24 cellular contexts compared by ENCODE assay signal in the genomic region with DNA sequence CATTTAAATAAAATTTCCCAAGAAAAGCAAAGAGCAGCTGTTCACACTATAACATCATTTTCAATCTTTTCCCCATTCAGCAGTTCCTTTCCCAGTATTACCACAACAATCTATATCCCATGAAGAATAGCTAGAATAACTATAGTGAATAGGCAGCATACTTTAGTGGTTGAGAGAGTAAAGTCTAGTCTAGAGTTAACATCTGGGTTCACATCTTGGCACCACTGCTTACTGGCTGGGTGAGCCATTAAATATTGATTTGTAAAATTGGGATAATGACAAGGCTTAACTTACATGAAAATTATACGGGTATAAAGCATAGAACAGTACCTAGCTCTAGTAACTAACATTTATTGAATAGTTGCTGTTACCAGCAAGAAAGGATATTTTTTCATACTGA. TPM values are rescaled to one million over a fixed set of nuclear protein-coding genes. Genes with fewer than 3 reads are reported as not detected.
"Had no signal": no experiment of that assay in that cellular context is flagged by ENCODE, and none has a peak within 500 bp of the region (broad histone marks: within the 10 kb centered on the region; RNA-seq: fewer than 3 reads in every experiment).

No MANE protein-coding gene starts in this region.

- H3K4me3 Mint-ChIP-seq: mesothelial cell of epicardium, naive B cell had no signal

- DNase-seq: dermis blood vessel endothelial cell; effector memory CD4-positive, alpha-beta T cell; erythroblast; esophagus squamous epithelium; foreskin melanocyte; glutamatergic neuron; heart right ventricle; hypothalamus; mesenchymal stem cell; mucosa of descending colon; naive B cell; occipital lobe; ovary; posterior cingulate gyrus; psoas muscle; right cardiac atrium; spleen; stimulated activated naive CD4-positive, alpha-beta T cell treated with Interleukin-2 at 50 U/mL for 16 hours; stomach; thyroid gland; trophoblast cell had no signal

- H3K27me3 Mint-ChIP-seq: naive B cell had no signal

- H3K9me3 Mint-ChIP-seq: mesothelial cell of epicardium, naive B cell had no signal

- ATAC-seq: heart right ventricle, mucosa of descending colon, psoas muscle, right cardiac atrium had no signal

- H3K27ac Mint-ChIP-seq: mesothelial cell of epicardium had no signal

RNA-seq across cellular contexts. Expression of a gene that starts 38.8 kb away (rescaled TPM):
- total RNA-seq: spleen had no signal

RNA-seq across cellular contexts. Expression of a gene that starts 54.4 kb away (rescaled TPM):
- total RNA-seq: dermis blood vessel endothelial cell, esophagus squamous epithelium, heart right ventricle, lung microvascular endothelial cell, psoas muscle, right cardiac atrium, thyroid gland, vagina had no signal
